In the genomic region with DNA sequence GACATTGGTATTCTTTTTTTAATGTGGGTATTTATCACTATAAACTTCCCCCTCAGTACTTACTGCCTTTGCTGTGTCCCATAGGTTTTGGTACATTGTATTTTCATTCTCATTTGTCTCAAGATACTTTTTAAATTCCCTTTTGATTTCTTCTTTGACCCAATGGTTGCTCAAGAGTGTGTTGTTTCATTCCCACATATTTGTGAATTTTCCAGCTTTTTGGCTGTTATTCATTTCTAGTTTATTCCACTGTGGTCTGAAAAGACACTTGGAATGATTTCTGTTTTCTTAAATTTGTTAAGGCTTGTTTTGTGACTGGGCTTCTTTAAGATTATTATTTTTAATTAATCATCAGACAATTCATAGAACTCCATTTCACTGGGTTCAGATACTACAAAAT, we compare ENCODE assay signal across 23 cellular contexts.
"Had no signal": no experiment of that assay in that cellular context is flagged by ENCODE, and none has a peak within 500 bp of the region (broad histone marks: within the 10 kb centered on the region; RNA-seq: fewer than 3 reads in every experiment).

No MANE protein-coding gene starts in this region.

- H3K27ac ChIP-seq: dorsolateral prefrontal cortex, gastrocnemius medialis, hepatocyte, neutrophil, pancreas, right lobe of liver, spleen, testis, tibial artery had no signal

- H3K27me3 ChIP-seq: gastrocnemius medialis, hepatocyte, neutrophil, pancreas, right lobe of liver, spleen, testis, tibial artery had no signal

- H3K4me3 Mint-ChIP-seq: mesothelial cell of epicardium; naive B cell; natural killer cell treated with Interleukin-12 subunit alpha and Interleukin-12 subunit beta and Interleukin-15 and Interleukin-18, amount 100 ng/mL, for 72 hours; neural crest cell; stimulated activated naive B cell treated with anti-CD40 and anti-IgM and Interleukin-4, amounts not matched to agents 10 μg/mL and 1 μg/mL and 100 μg/mL, for 72 hours; stimulated activated naive CD8-positive, alpha-beta T cell treated with anti-CD3 and anti-CD28 coated beads, Interleukin-15, Interleukin-2, amounts not matched to agents 100 ng/mL and 50 ng/mL, for 24 hours; type B pancreatic cell had no signal

- H3K27me3 Mint-ChIP-seq: type B pancreatic cell had no signal

- H2AFZ ChIP-seq: hepatocyte had no signal

- ATAC-seq: gastrocnemius medialis; left lobe of liver; mucosa of descending colon; natural killer cell treated with Interleukin-12 subunit alpha and Interleukin-12 subunit beta and Interleukin-15 and Interleukin-18, amount 100 ng/mL, for 72 hours; pancreas; right lobe of liver; stimulated activated naive B cell treated with anti-CD40 and anti-IgM and Interleukin-4, amounts not matched to agents 10 μg/mL and 1 μg/mL and 100 μg/mL, for 72 hours had no signal

- H3K36me3 ChIP-seq: gastrocnemius medialis, neutrophil, pancreas, right lobe of liver, spleen, tibial artery had no signal

- H3K4me3 ChIP-seq: dorsolateral prefrontal cortex, gastrocnemius medialis, hepatocyte, mucosa of descending colon, pancreas, right lobe of liver, spleen, testis, tibial artery had no signal

- H3K36me3 Mint-ChIP-seq: mesothelial cell of epicardium; naive B cell; natural killer cell treated with Interleukin-12 subunit alpha and Interleukin-12 subunit beta and Interleukin-15 and Interleukin-18, amount 100 ng/mL, for 72 hours; stimulated activated naive B cell treated with anti-CD40 and anti-IgM and Interleukin-4, amounts not matched to agents 10 μg/mL and 1 μg/mL and 100 μg/mL, for 72 hours; type B pancreatic cell had no signal

- H3K27ac Mint-ChIP-seq: mesothelial cell of epicardium; naive B cell; natural killer cell treated with Interleukin-12 subunit alpha and Interleukin-12 subunit beta and Interleukin-15 and Interleukin-18, amount 100 ng/mL, for 72 hours; stimulated activated naive B cell treated with anti-CD40 and anti-IgM and Interleukin-4, amounts not matched to agents 10 μg/mL and 1 μg/mL and 100 μg/mL, for 72 hours; stimulated activated naive CD8-positive, alpha-beta T cell treated with anti-CD3 and anti-CD28 coated beads, Interleukin-15, Interleukin-2, amounts not matched to agents 100 ng/mL and 50 ng/mL, for 24 hours; type B pancreatic cell had no signal

- H3K4me1 Mint-ChIP-seq: naive B cell, neural crest cell had no signal

- H3K9me3 ChIP-seq: gastrocnemius medialis, mucosa of descending colon, neutrophil, pancreas, right lobe of liver, spleen, testis, tibial artery had no signal

- H3K4me1 ChIP-seq: gastrocnemius medialis, pancreas, right lobe of liver, spleen, testis, tibial artery had no signal

- H3K9me3 Mint-ChIP-seq: naive B cell; natural killer cell treated with Interleukin-12 subunit alpha and Interleukin-12 subunit beta and Interleukin-15 and Interleukin-18, amount 100 ng/mL, for 72 hours; neural crest cell; stimulated activated naive B cell treated with anti-CD40 and anti-IgM and Interleukin-4, amounts not matched to agents 10 μg/mL and 1 μg/mL and 100 μg/mL, for 72 hours; stimulated activated naive CD8-positive, alpha-beta T cell treated with anti-CD3 and anti-CD28 coated beads, Interleukin-15, Interleukin-2, amounts not matched to agents 100 ng/mL and 50 ng/mL, for 24 hours; type B pancreatic cell had no signal

- DNase-seq: dorsolateral prefrontal cortex; effector CD4-positive, alpha-beta T cell; gastrocnemius medialis; head of caudate nucleus; kidney; mesenchymal stem cell; mucosa of descending colon; naive B cell; pancreas; right lobe of liver; spleen; stimulated activated naive B cell treated with anti-CD40 and anti-IgM and Interleukin-4, amounts not matched to agents 10 μg/mL and 1 μg/mL and 100 μg/mL, for 72 hours; substantia nigra; testis; tibial artery had no signal

- H3K4me2 ChIP-seq: hepatocyte had no signal
